Comparison of ENCODE assay signal across 10 cellular contexts in the genomic region with DNA sequence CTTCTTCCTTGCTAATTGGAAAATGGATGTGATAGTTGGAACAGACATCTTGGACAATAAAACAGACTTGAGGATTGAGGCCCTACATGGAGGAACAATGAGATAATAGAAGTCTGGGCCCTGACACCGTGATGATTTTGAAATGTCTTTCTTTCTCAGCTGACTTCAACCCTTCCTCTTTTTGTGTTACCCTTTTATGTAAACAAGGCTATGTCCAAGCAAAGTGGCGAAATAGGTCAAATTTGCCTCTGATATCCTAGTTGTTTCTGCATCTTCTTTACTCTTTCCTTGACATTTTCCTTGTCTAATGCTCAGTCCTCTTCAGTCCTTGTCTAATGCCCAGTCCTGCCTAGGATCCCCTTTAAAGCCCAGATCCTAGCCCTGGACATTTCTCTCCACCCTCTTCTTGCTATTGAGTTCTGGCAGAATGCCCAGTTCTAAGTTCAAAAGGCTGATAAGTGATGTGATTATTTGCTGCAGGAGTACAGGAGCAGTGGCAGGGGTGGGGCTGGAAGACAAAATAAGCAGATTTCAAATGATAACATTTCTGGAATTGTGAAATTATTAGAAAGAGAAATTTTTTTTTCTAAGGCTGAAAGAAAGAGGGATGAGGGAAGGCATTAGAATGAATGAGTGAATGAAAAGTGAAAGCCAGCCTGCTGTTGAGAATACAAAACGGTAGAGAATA. TPM values are rescaled to one million over a fixed set of nuclear protein-coding genes. Genes with fewer than 3 reads are reported as not detected.
A peak's percentile ranks its signal among the peaks of the same experiment; 100 is the strongest.
DNase-seq lines count a peak whose midpoint lies in the region; TF ChIP-seq lines count a peak whose summit lies in the region.
"Had no signal": no experiment of that assay in that cellular context is flagged by ENCODE, and none has a peak within 500 bp of the region (broad histone marks: within the 10 kb centered on the region; RNA-seq: fewer than 3 reads in every experiment).

No MANE protein-coding gene starts in this region.

- DNase-seq in SIG-M5 treated with dmso at 0.1 percent for 504 hours (lab: John Stamatoyannopoulos, UW; ENCODE audit: unreplicated experiment) (peak; percentile 79), SIG-M5 (lab: John Stamatoyannopoulos, UW) (no peak), NCI-H510A treated with DMSO at 0.1 percent for 48 hours (lab: John Stamatoyannopoulos, UW) (peak; percentile 98), choroid plexus epithelial cell (ENCODE audit: low read depth) (peak; percentile 28), NCI-H446 treated with DMSO at 0.1 percent for 48 hours (lab: John Stamatoyannopoulos, UW) (no peak), neural progenitor cell (ENCODE audit: low spot score) (no peak), PC-9 (no peak)
- DNase-seq: activated CD8-positive, alpha-beta memory T cell treated with anti-CD3 and anti-CD28 coated beads, Interleukin-2, amount 50 U/mL, for 48 hours had no signal

- intact Hi-C loops in PC-9 (cut with micrococcal nuclease; ENCODE audit: unreplicated experiment), result no loop called here

- no peaks in the 10 kb centered on the region for H3K27me3 ChIP-seq in skeletal muscle tissue (ENCODE audit: control insufficient read depth in 3 of 3, insufficient read depth in 3 of 3, low read length in 3 of 3)
- no peaks in the 10 kb centered on the region for H3K27me3 ChIP-seq in neural progenitor cell
- H3K27me3 ChIP-seq in PC-9 (ENCODE audit: insufficient read depth, low read depth), result peaks cover 7% of the 10 kb centered on the region; the same call in 1 of the 2 replicates

- H3K9me3 ChIP-seq in skeletal muscle tissue (ENCODE audit: control insufficient read depth in 3 of 3, low read length in 3 of 3) (no peaks in the 10 kb centered on the region), neural progenitor cell (ENCODE audit: low read depth) (no peaks in the 10 kb centered on the region), PC-9 (ENCODE audit: insufficient read depth, low read depth) (no peaks in the 10 kb centered on the region)

- H3K27ac Mint-ChIP-seq in neural progenitor cell, result no peak overlapping the region

- H3K27ac ChIP-seq in skeletal muscle tissue (ENCODE audit: low read depth, low read length) (peak overlapping the region; percentile 58), neural progenitor cell (no peak overlapping the region), PC-9 (no peak overlapping the region)
- H3K27ac ChIP-seq: RWPE1 had no signal

- H3K36me3 Mint-ChIP-seq in neural progenitor cell, result no peaks in the 10 kb centered on the region

- H3K36me3 ChIP-seq in skeletal muscle tissue (ENCODE audit: control insufficient read depth in 3 of 3, insufficient read depth in 3 of 3, low read length in 3 of 3) (no peaks in the 10 kb centered on the region), neural progenitor cell (no peaks in the 10 kb centered on the region), PC-9 (ENCODE audit: low read depth) (no peaks in the 10 kb centered on the region)

- no peak overlapping the region for H3K4me3 ChIP-seq in choroid plexus epithelial cell (ENCODE audit: low read depth, low read length)
- no peak overlapping the region for H3K4me3 ChIP-seq in skeletal muscle tissue (ENCODE audit: low read length in 3 of 3)
- no peak overlapping the region for H3K4me3 ChIP-seq in neural progenitor cell
- H3K4me3 ChIP-seq in PC-9, result no peak overlapping the region

- no peaks in the 10 kb centered on the region for H4K20me1 ChIP-seq in neural progenitor cell (ENCODE audit: low read depth)
- H4K20me1 ChIP-seq in PC-9 (ENCODE audit: insufficient read depth), result no peaks in the 10 kb centered on the region

- H3F3A ChIP-seq in neural progenitor cell (ENCODE audit: low read depth) (peaks cover 20% of the 10 kb centered on the region), PC-9 (ENCODE audit: insufficient read depth, low read depth) (no peaks in the 10 kb centered on the region; the same call in 1 of the 2 replicates)

- H3K4me1 ChIP-seq in skeletal muscle tissue (ENCODE audit: control insufficient read depth in 3 of 3, insufficient read depth in 3 of 3, low read length in 3 of 3) (peaks cover 5 to 22% (median 13%) of the 10 kb centered on the region in 3 donors), neural progenitor cell (peaks cover 14% of the 10 kb centered on the region), PC-9 (replicated peaks; ENCODE audit: insufficient read depth) (peaks cover 10% of the 10 kb centered on the region; the same call in 1 of the 2 replicates)

- no peaks in the 10 kb centered on the region for H3K79me2 ChIP-seq in neural progenitor cell (ENCODE audit: low read depth)
- no peaks in the 10 kb centered on the region for H3K79me2 ChIP-seq in PC-9 (ENCODE audit: low read depth)

- CTCF ChIA-PET in PC-9 (lab: Charles Lee), result interaction anchor here (0.6 kb wide), 1 partner anchor 26 kb away, joined by 3 read pairs; no protein-coding TSS in a partner anchor

- no peak overlapping the region for H3K4me2 ChIP-seq in neural progenitor cell
- no peak overlapping the region for H3K4me2 ChIP-seq in PC-9

- BruUV-seq in PC-9 (replicated peaks; lab: Mats Ljungman, UMichigan), result no TSS peak

- no peaks in the 10 kb centered on the region for H3K9me3 Mint-ChIP-seq in neural progenitor cell

- POLR2A ChIA-PET in PC-9 (lab: Charles Lee; ENCODE audit: unreplicated experiment), result interaction anchor here (0.7 kb wide), 1 partner anchor 65 kb away, joined by 4 read pairs; no protein-coding TSS in a partner anchor

- H3K27me3 Mint-ChIP-seq in neural progenitor cell (ENCODE audit: insufficient read depth, low read depth), result peaks cover 5% of the 10 kb centered on the region

- H3K9me2 ChIP-seq in PC-9 (ENCODE audit: insufficient read depth), result no peaks in the 10 kb centered on the region

- no peaks in the 10 kb centered on the region for H3K4me1 Mint-ChIP-seq in neural progenitor cell

- H3K9ac ChIP-seq in skeletal muscle tissue (ENCODE audit: low read depth in 1 of 3, low read length in 3 of 3) (no peak overlapping the region), neural progenitor cell (no peak overlapping the region)

- no peak overlapping the region for H2AFZ ChIP-seq in neural progenitor cell (replicated peaks)
- no peak overlapping the region for H2AFZ ChIP-seq in PC-9

- no peak overlapping the region for H3K4me3 Mint-ChIP-seq in neural progenitor cell

- TF ChIP-seq CTCF in choroid plexus epithelial cell (conservative IDR thresholded peaks at IDR 0.05; ENCODE audit: low read depth, low read length) (no peak), neural progenitor cell (IDR thresholded peaks at IDR 0.05) (no peak), PC-9 (conservative IDR thresholded peaks at IDR 0.05) (no peak)

RNA-seq across cellular contexts. Expression of a gene that starts 6.5 kb away (rescaled TPM):
- 316 TPM for total RNA-seq in skeletal muscle tissue
- total RNA-seq in neural progenitor cell (ENCODE audit: low replicate concordance), result 49.1 and 93.1 TPM in 2 replicates
- total RNA-seq in PC-9 (2021), result 71.8 and 80.8 TPM in 2 replicates

Comparison
In these comparisons a context has a peak if more than half of its experiments do, and no peak if none do; other contexts are left out.
1. DNase-seq: peak in SIG-M5 treated with dmso at 0.1 percent for 504 hours (single experiment), NCI-H510A treated with DMSO at 0.1 percent for 48 hours (single experiment) and choroid plexus epithelial cell (single experiment); none in SIG-M5 (single experiment), NCI-H446 treated with DMSO at 0.1 percent for 48 hours (single experiment), neural progenitor cell (single experiment) and PC-9 (0 of 2).